In the genomic region with DNA sequence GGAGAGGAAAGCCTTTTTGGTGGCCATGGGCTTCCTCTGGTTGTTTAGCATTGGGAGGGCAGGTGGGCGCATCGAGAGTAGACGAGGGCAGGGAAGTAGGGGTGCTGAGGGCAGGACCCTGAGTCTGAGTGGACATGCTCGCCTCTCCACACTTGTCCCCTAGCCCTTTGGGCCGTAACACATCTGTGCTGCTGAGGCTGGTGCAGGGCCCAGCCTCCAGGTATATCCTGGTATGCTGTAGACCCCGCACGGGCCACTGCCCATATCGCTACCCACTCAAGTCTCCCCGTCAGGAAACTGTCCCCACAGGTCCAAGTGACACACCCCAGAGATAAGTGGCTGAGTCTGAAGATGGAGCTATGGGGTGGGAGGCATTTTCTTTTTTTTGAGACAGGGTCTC, we compare ENCODE assay signal across 1 cellular context.
TF ChIP-seq lines count a peak whose summit lies in the region.

No MANE protein-coding gene starts in this region.

TF ChIP-seq in K562, 482 proteins besides CTCF, POLR2A, EP300 and RAD21:
- no peak for TF ChIP-seq ETV6 (IDR thresholded peaks at IDR 0.05; ENCODE audit: borderline replicate concordance in 1 of 2, low read depth in 2 of 2, low read length in 1 of 2)
- TF ChIP-seq ETV6 (CRISPR knock-in tag; IDR thresholded peaks at IDR 0.05; ENCODE audit: borderline replicate concordance): no peak
- no peak for TF ChIP-seq KLF6 (CRISPR knock-in tag; IDR thresholded peaks at IDR 0.05; ENCODE audit: borderline replicate concordance)
- no peak for TF ChIP-seq JUNB (CRISPR knock-in tag; conservative IDR thresholded peaks at IDR 0.05)
- TF ChIP-seq RBFOX2 (IDR thresholded peaks at IDR 0.05; ENCODE audit: low read depth, low read length): 0 out of 2 replicates have a peak, but pooled peaks have one; percentile 17
